ENCODE assay signal across 22 cellular contexts in the genomic region with DNA sequence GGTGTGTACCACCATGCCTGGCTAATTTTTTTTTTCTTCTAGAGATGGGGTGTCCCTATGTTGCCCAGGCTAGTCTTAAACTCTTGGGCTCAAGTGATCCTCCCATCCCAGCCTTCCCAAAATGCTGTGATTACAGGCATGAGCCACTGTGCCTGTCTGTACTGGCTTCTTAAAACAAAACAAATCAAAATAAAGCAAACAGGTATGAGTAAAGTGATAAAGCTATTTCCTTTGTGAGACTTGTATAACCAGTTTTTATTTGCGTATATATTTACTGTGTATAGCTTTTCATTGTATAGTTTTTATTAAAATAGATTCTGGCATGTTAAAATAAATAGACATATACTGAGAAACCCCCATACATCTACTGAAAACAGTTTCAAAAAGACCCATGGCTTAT. TPM values are rescaled to one million over a fixed set of nuclear protein-coding genes. Genes with fewer than 3 reads are reported as not detected.
DNase-seq lines count a peak whose midpoint lies in the region; ATAC-seq and TF ChIP-seq lines count a peak whose summit lies in the region.
"Had no signal": no experiment of that assay in that cellular context is flagged by ENCODE, and none has a peak within 500 bp of the region (broad histone marks: within the 10 kb centered on the region; RNA-seq: fewer than 3 reads in every experiment).

No MANE protein-coding gene starts in this region.

- DNase-seq in PC-9: peak in 1 of 2 experiments; percentile 43
- DNase-seq in epithelial cell of prostate (ENCODE audit: low read depth, low spot score): no peak
- no peak for DNase-seq in mesothelial cell of epicardium (ENCODE audit: low spot score in 2 of 2, unreplicated experiment in 2 of 2)
- no peak for DNase-seq in stimulated activated naive CD4-positive, alpha-beta T cell (lab: John Stamatoyannopoulos, UW)
- no peak for DNase-seq in T-helper 1 cell
- DNase-seq: BE2C; Calu3; CD8-positive, alpha-beta T cell; GF-D8; GM23248; HCEC 1CT; IMR-90; Karpas-422; MM.1S; NCI-H1092 treated with DMSO at 0.1 percent for 48 hours; NCI-H2081; NK-92 treated with Interleukin-12 subunit alpha and Interleukin-12 subunit beta, amount 100 ng/mL, for 24 hours; SHP77 treated with DMSO at 0.1 percent for 48 hours had no signal

- H3K9me3 Mint-ChIP-seq in mesothelial cell of epicardium: no peaks in the 10 kb centered on the region
- H3K9me3 Mint-ChIP-seq: CD8-positive, alpha-beta T cell had no signal

- H3K4me1 Mint-ChIP-seq in mesothelial cell of epicardium: peaks cover 36% of the 10 kb centered on the region

- H3K36me3 ChIP-seq in PC-9 (ENCODE audit: low read depth): no peaks in the 10 kb centered on the region
- H3K36me3 ChIP-seq: BE2C had no signal

- H3K27me3 ChIP-seq in PC-9 (ENCODE audit: insufficient read depth, low read depth): no peaks in the 10 kb centered on the region
- H3K27me3 ChIP-seq: BE2C had no signal

- POLR2A ChIA-PET in PC-9 (lab: Charles Lee; ENCODE audit: unreplicated experiment): interaction anchor here (0.7 kb wide), 1 partner anchor 55 kb away, joined by 4 read pairs; no protein-coding TSS in a partner anchor

- no peak overlapping the region for H3K4me3 Mint-ChIP-seq in mesothelial cell of epicardium
- H3K4me3 Mint-ChIP-seq: CD8-positive, alpha-beta T cell had no signal

- no peaks in the 10 kb centered on the region for H3K9me2 ChIP-seq in PC-9 (ENCODE audit: insufficient read depth)

- peaks cover 90% of the 10 kb centered on the region for H3K79me2 ChIP-seq in PC-9 (ENCODE audit: low read depth)

- H3K4me1 ChIP-seq in PC-9 (replicated peaks; ENCODE audit: insufficient read depth): peaks cover 43% of the 10 kb centered on the region
- H3K4me1 ChIP-seq: BE2C had no signal

- H3F3A ChIP-seq in PC-9 (ENCODE audit: insufficient read depth, low read depth): no peaks in the 10 kb centered on the region; the same call in 1 of the 2 replicates

- no peak overlapping the region for H3K4me3 ChIP-seq in PC-9
- H3K4me3 ChIP-seq: GM23248 had no signal

- ATAC-seq in GM21423 (IDR thresholded peaks at IDR 0.05; ENCODE audit: unreplicated experiment): no peak
- no peak for ATAC-seq in GM21390 (IDR thresholded peaks at IDR 0.05; ENCODE audit: unreplicated experiment)
- ATAC-seq: CD8-positive, alpha-beta T cell had no signal

- CTCF ChIA-PET in PC-9 (lab: Charles Lee): no interaction called here

- H3K27ac ChIP-seq in C4-2B (peak overlapping the region; percentile 72), PC-9 (peak overlapping the region; percentile 46), epithelial cell of prostate (peak overlapping the region; percentile 76)
- H3K27ac ChIP-seq: GM23248, HL-60 had no signal

- H3K4me2 ChIP-seq in PC-9: peak overlapping the region; percentile 50

- H3K9me3 ChIP-seq in PC-9 (ENCODE audit: insufficient read depth, low read depth): no peaks in the 10 kb centered on the region
- H3K9me3 ChIP-seq: BE2C had no signal

- TF ChIP-seq CTCF in C4-2B (conservative IDR thresholded peaks at IDR 0.05) (no peak), PC-9 (conservative IDR thresholded peaks at IDR 0.05) (no peak), mesothelial cell of epicardium (IDR thresholded peaks at IDR 0.05; ENCODE audit: unreplicated experiment) (no peak)

- no peaks in the 10 kb centered on the region for H3K27me3 Mint-ChIP-seq in mesothelial cell of epicardium (ENCODE audit: low read depth)

- H4K20me1 ChIP-seq in PC-9 (ENCODE audit: insufficient read depth): peaks cover 18% of the 10 kb centered on the region

- peak overlapping the region; percentile 83 for H3K27ac Mint-ChIP-seq in mesothelial cell of epicardium
- H3K27ac Mint-ChIP-seq: CD8-positive, alpha-beta T cell had no signal

- intact Hi-C loops in PC-9 (cut with micrococcal nuclease; ENCODE audit: unreplicated experiment): no loop called here

- no TSS peak for BruUV-seq in PC-9 (replicated peaks; lab: Mats Ljungman, UMichigan)

- H2AFZ ChIP-seq in PC-9: no peak overlapping the region
- H2AFZ ChIP-seq: GM23248 had no signal

- peaks cover 5% of the 10 kb centered on the region for H3K36me3 Mint-ChIP-seq in mesothelial cell of epicardium

RNA-seq across cellular contexts. Expression of a gene that starts 14.3 kb away (rescaled TPM):
- total RNA-seq in PC-9 (2021) (28.1 and 36.4 TPM in 2 replicates), mesothelial cell of epicardium (65.8 to 70.9 TPM (median 68.2 TPM) in 3 replicates)
